14 cellular contexts compared by ENCODE assay signal in genomic region chr2:144553379-144553778, GRCh38. TPM values are rescaled to one million over a fixed set of nuclear protein-coding genes. Genes with fewer than 3 reads are reported as not detected.
DNase-seq lines count a peak whose midpoint lies in the region; ATAC-seq and TF ChIP-seq lines count a peak whose summit lies in the region.
"Had no signal": no experiment of that assay in that cellular context is flagged by ENCODE, and none has a peak within 500 bp of the region (broad histone marks: within the 10 kb centered on the region; RNA-seq: fewer than 3 reads in every experiment).

No MANE protein-coding gene starts in this region.

- H3K79me2 ChIP-seq in SK-N-SH (ENCODE audit: insufficient read depth): no peaks in the 10 kb centered on the region

- no peak for DNase-seq in activated T-cell treated with anti-CD3 and anti-CD28 coated beads, Interleukin-2, amount 50 U/mL, for 72 hours
- DNase-seq in activated T-cell treated with anti-CD3 and anti-CD28 coated beads, Interleukin-2, amount 50 U/mL, for 48 hours: no peak
- DNase-seq in SK-N-SH (no peak), fibroblast of pulmonary artery (ENCODE audit: low read depth) (peak; percentile 87)
- DNase-seq in stimulated activated naive CD8-positive, alpha-beta T cell treated with anti-CD3 and anti-CD28 coated beads, Interleukin-15, amount 100 ng/mL, for 72 hours: peak in 1 of 2 donors; percentile 10
- DNase-seq in activated naive CD4-positive, alpha-beta T cell treated with anti-CD3 and anti-CD28 coated beads for 36 hours: no peak
- DNase-seq: activated CD4-positive, alpha-beta T cell treated with anti-CD3 and anti-CD28 coated beads for 48 hours; naive thymus-derived CD8-positive, alpha-beta T cell; NCI-H69 had no signal

- no peaks in the 10 kb centered on the region for H3K9me3 ChIP-seq in SK-N-SH

- no peaks in the 10 kb centered on the region for H3K36me3 ChIP-seq in SK-N-SH (replicated peaks in 1 of 2; ENCODE audit: control insufficient read depth in 1 of 2, insufficient read depth in 2 of 2, low read length in 1 of 2)

- intact Hi-C loops in activated naive CD4-positive, alpha-beta T cell treated with anti-CD3 and anti-CD28 coated beads for 36 hours (cut with micrococcal nuclease): no loop called here

- H3K4me2 ChIP-seq in SK-N-SH: no peak overlapping the region

- H3K4me1 Mint-ChIP-seq in activated T-cell treated with anti-CD3 and anti-CD28 coated beads, Interleukin-2, amount 50 U/mL, for 72 hours (ENCODE audit: low read depth): peaks cover 15% of the 10 kb centered on the region
- H3K4me1 Mint-ChIP-seq in stimulated activated naive CD8-positive, alpha-beta T cell treated with anti-CD3 and anti-CD28 coated beads, Interleukin-15, amount 100 ng/mL, for 72 hours: peaks cover 17% of the 10 kb centered on the region
- H3K4me1 Mint-ChIP-seq in activated naive CD4-positive, alpha-beta T cell treated with anti-CD3 and anti-CD28 coated beads for 36 hours (ENCODE audit: low read depth): no peaks in the 10 kb centered on the region
- H3K4me1 Mint-ChIP-seq: activated naive CD4-positive, alpha-beta T cell treated with anti-CD3 and anti-CD28 coated beads, Interleukin-2, amount 50 U/mL, for 24 hours had no signal

- no peaks in the 10 kb centered on the region for H3K9me3 Mint-ChIP-seq in activated T-cell treated with anti-CD3 and anti-CD28 coated beads, Interleukin-2, amount 50 U/mL, for 72 hours
- H3K9me3 Mint-ChIP-seq in stimulated activated naive CD8-positive, alpha-beta T cell treated with anti-CD3 and anti-CD28 coated beads, Interleukin-15, amount 100 ng/mL, for 72 hours: no peaks in the 10 kb centered on the region
- H3K9me3 Mint-ChIP-seq in activated naive CD4-positive, alpha-beta T cell treated with anti-CD3 and anti-CD28 coated beads for 36 hours: no peaks in the 10 kb centered on the region
- H3K9me3 Mint-ChIP-seq: activated naive CD4-positive, alpha-beta T cell treated with anti-CD3 and anti-CD28 coated beads, Interleukin-2, amount 50 U/mL, for 24 hours; stimulated activated naive CD8-positive, alpha-beta T cell treated with anti-CD3 and anti-CD28 coated beads, Interleukin-15, Interleukin-2, amounts not matched to agents 100 ng/mL and 50 ng/mL, for 24 hours had no signal

- H3K27ac ChIP-seq in SK-N-SH (ENCODE audit: low read depth in 2 of 2, low read length in 1 of 2): peak overlapping the region in 1 of 2 experiments; percentile 75; a peak in 2 of 4 replicates

- H4K20me1 ChIP-seq in SK-N-SH (ENCODE audit: insufficient read depth): no peaks in the 10 kb centered on the region

- WGBS in SK-N-SH (ENCODE audit: low lambda C conversion rate): 12% methylated on average over 3 of the region's 3 CpGs

- no peaks in the 10 kb centered on the region for H3K27me3 ChIP-seq in SK-N-SH (ENCODE audit: insufficient read depth)

- no peak for TF ChIP-seq CTCF in SK-N-SH (IDR thresholded peaks at IDR 0.05)
- TF ChIP-seq CTCF in fibroblast of pulmonary artery (IDR thresholded peaks at IDR 0.05; ENCODE audit: low read length, missing control alignments): no peak

- ATAC-seq in activated T-cell treated with anti-CD3 and anti-CD28 coated beads, Interleukin-2, amount 50 U/mL, for 72 hours (replicated peaks in 1 of 2): peak; percentile 91 to 98
- peak; percentile 88 for ATAC-seq in stimulated activated naive CD8-positive, alpha-beta T cell treated with anti-CD3 and anti-CD28 coated beads, Interleukin-15, amount 100 ng/mL, for 72 hours
- ATAC-seq in GM19351 (IDR thresholded peaks at IDR 0.05; ENCODE audit: unreplicated experiment): no peak
- no peak for ATAC-seq in GM19035 (IDR thresholded peaks at IDR 0.05; ENCODE audit: unreplicated experiment)
- ATAC-seq: naive thymus-derived CD8-positive, alpha-beta T cell had no signal

- CTCF ChIA-PET in SK-N-SH (lab: Yijun Ruan, JAX): no interaction called here
- CTCF ChIA-PET in activated naive CD4-positive, alpha-beta T cell treated with anti-CD3 and anti-CD28 coated beads for 36 hours (lab: Charles Lee): interaction anchor here (0.7 kb wide), 1 partner anchor 120 kb away, joined by 4 read pairs; no protein-coding TSS in a partner anchor

- no peak overlapping the region for H3K9ac ChIP-seq in SK-N-SH

- no peak overlapping the region for H3K27ac Mint-ChIP-seq in activated T-cell treated with anti-CD3 and anti-CD28 coated beads, Interleukin-2, amount 50 U/mL, for 72 hours
- no peak overlapping the region for H3K27ac Mint-ChIP-seq in stimulated activated naive CD8-positive, alpha-beta T cell treated with anti-CD3 and anti-CD28 coated beads, Interleukin-15, amount 100 ng/mL, for 72 hours
- H3K27ac Mint-ChIP-seq in activated naive CD4-positive, alpha-beta T cell treated with anti-CD3 and anti-CD28 coated beads for 36 hours: no peak overlapping the region
- H3K27ac Mint-ChIP-seq: activated naive CD4-positive, alpha-beta T cell treated with anti-CD3 and anti-CD28 coated beads, Interleukin-2, amount 50 U/mL, for 24 hours; B cell; stimulated activated naive CD8-positive, alpha-beta T cell treated with anti-CD3 and anti-CD28 coated beads, Interleukin-15, Interleukin-2, amounts not matched to agents 100 ng/mL and 50 ng/mL, for 24 hours had no signal

- H3K36me3 Mint-ChIP-seq in activated T-cell treated with anti-CD3 and anti-CD28 coated beads, Interleukin-2, amount 50 U/mL, for 72 hours (ENCODE audit: insufficient read depth in 2 of 2): no peaks in the 10 kb centered on the region
- no peaks in the 10 kb centered on the region for H3K36me3 Mint-ChIP-seq in activated naive CD4-positive, alpha-beta T cell treated with anti-CD3 and anti-CD28 coated beads for 36 hours (ENCODE audit: low read depth)
- H3K36me3 Mint-ChIP-seq: activated naive CD4-positive, alpha-beta T cell treated with anti-CD3 and anti-CD28 coated beads, Interleukin-2, amount 50 U/mL, for 24 hours; naive thymus-derived CD8-positive, alpha-beta T cell had no signal

- H3K4me3 Mint-ChIP-seq in activated T-cell treated with anti-CD3 and anti-CD28 coated beads, Interleukin-2, amount 50 U/mL, for 72 hours: no peak overlapping the region
- no peak overlapping the region for H3K4me3 Mint-ChIP-seq in stimulated activated naive CD8-positive, alpha-beta T cell treated with anti-CD3 and anti-CD28 coated beads, Interleukin-15, amount 100 ng/mL, for 72 hours
- H3K4me3 Mint-ChIP-seq in activated naive CD4-positive, alpha-beta T cell treated with anti-CD3 and anti-CD28 coated beads for 36 hours: no peak overlapping the region
- H3K4me3 Mint-ChIP-seq: activated naive CD4-positive, alpha-beta T cell treated with anti-CD3 and anti-CD28 coated beads, Interleukin-2, amount 50 U/mL, for 24 hours; B cell; naive thymus-derived CD8-positive, alpha-beta T cell; stimulated activated naive CD8-positive, alpha-beta T cell treated with anti-CD3 and anti-CD28 coated beads, Interleukin-15, Interleukin-2, amounts not matched to agents 100 ng/mL and 50 ng/mL, for 24 hours had no signal

- H3K9me2 ChIP-seq in SK-N-SH: no peaks in the 10 kb centered on the region

- H2AFZ ChIP-seq in SK-N-SH (ENCODE audit: low read depth): 0 out of 2 replicates have a peak overlapping the region, but pooled peaks have one; percentile 1

- H3F3A ChIP-seq in SK-N-SH (replicated peaks; ENCODE audit: insufficient read depth): peaks cover 14% of the 10 kb centered on the region

- 0 out of 4 replicates have a peak, but pooled peaks of 1 of the 2 experiments have one; percentile 21 for TF ChIP-seq EP300 in SK-N-SH (IDR thresholded peaks at IDR 0.05; ENCODE audit: borderline replicate concordance in 1 of 2, low read depth in 1 of 2, low read length in 1 of 2)

- no peak for TF ChIP-seq RAD21 in SK-N-SH (IDR thresholded peaks at IDR 0.05; ENCODE audit: low read length)

- H3K4me1 ChIP-seq in SK-N-SH (ENCODE audit: control insufficient read depth in 1 of 2, insufficient read depth in 2 of 2, low read depth in 1 of 2, low read length in 1 of 2): peaks cover 0 to 12% of the 10 kb centered on the region in 2 experiments; a peak in 2 of 4 replicates

- H3K27me3 Mint-ChIP-seq in activated T-cell treated with anti-CD3 and anti-CD28 coated beads, Interleukin-2, amount 50 U/mL, for 72 hours (ENCODE audit: low read depth): peaks cover 6% of the 10 kb centered on the region
- H3K27me3 Mint-ChIP-seq in stimulated activated naive CD8-positive, alpha-beta T cell treated with anti-CD3 and anti-CD28 coated beads, Interleukin-15, amount 100 ng/mL, for 72 hours: no peaks in the 10 kb centered on the region
- peaks cover 3% of the 10 kb centered on the region for H3K27me3 Mint-ChIP-seq in activated naive CD4-positive, alpha-beta T cell treated with anti-CD3 and anti-CD28 coated beads for 36 hours (ENCODE audit: low read depth)
- H3K27me3 Mint-ChIP-seq: naive thymus-derived CD8-positive, alpha-beta T cell; stimulated activated naive CD8-positive, alpha-beta T cell treated with anti-CD3 and anti-CD28 coated beads, Interleukin-15, Interleukin-2, amounts not matched to agents 100 ng/mL and 50 ng/mL, for 24 hours had no signal

- no peak overlapping the region for H3K4me3 ChIP-seq in SK-N-SH (ENCODE audit: low read depth in 2 of 2, low read length in 1 of 2)
- H3K4me3 ChIP-seq in fibroblast of pulmonary artery (replicated peaks; ENCODE audit: low read depth, low read length): no peak overlapping the region

- POLR2A ChIA-PET in SK-N-SH (lab: Yijun Ruan, JAX): no interaction called here

TF ChIP-seq in SK-N-SH, 30 proteins besides CTCF, POLR2A, EP300 and RAD21 (continues in another document):
- no peak for TF ChIP-seq GATA2 (CRISPR knock-in tag; IDR thresholded peaks at IDR 0.05)
- TF ChIP-seq ZBTB33 (IDR thresholded peaks at IDR 0.05; ENCODE audit: borderline replicate concordance, low read depth): no peak
- TF ChIP-seq NRF1 (IDR thresholded peaks at IDR 0.05; ENCODE audit: low read depth, low read length): no peak
- TF ChIP-seq NFIC (IDR thresholded peaks at IDR 0.05; ENCODE audit: borderline replicate concordance): no peak; the same call in 1 of the 2 replicates

RNA-seq across cellular contexts. Expression of gene ZEB2, which starts 33.5 kb away (rescaled TPM):
- 10 to 100 TPM; 22.5 to 58.2 TPM for total RNA-seq in activated T-cell treated with anti-CD3 and anti-CD28 coated beads, Interleukin-2, amount 50 U/mL, for 72 hours
- 16.3 and 20.5 TPM in 2 replicates for polyA plus RNA-seq in SK-N-SH (2012; rRNA removed)
- polyA plus RNA-seq in SK-N-SH (2012; cell fraction: cytosol; rRNA removed): 16.9 and 17.6 TPM in 2 replicates
- 24.6 and 25.9 TPM in 2 replicates for polyA plus RNA-seq in SK-N-SH (2012; cell fraction: nucleus; rRNA removed)
- 1 to 10 TPM; 4.3 to 4.9 TPM for total RNA-seq in activated naive CD4-positive, alpha-beta T cell treated with anti-CD3 and anti-CD28 coated beads for 36 hours

Comparison
In these comparisons a context has a peak if more than half of its experiments do, and no peak if none do; other contexts are left out.
1. ATAC-seq: peak in activated T-cell treated with anti-CD3 and anti-CD28 coated beads, Interleukin-2, amount 50 U/mL, for 72 hours (2 of 2) and stimulated activated naive CD8-positive, alpha-beta T cell treated with anti-CD3 and anti-CD28 coated beads, Interleukin-15, amount 100 ng/mL, for 72 hours (single experiment); none in GM19351 (single experiment) and GM19035 (single experiment).